2 cellular contexts compared by ENCODE assay signal in the genomic region with DNA sequence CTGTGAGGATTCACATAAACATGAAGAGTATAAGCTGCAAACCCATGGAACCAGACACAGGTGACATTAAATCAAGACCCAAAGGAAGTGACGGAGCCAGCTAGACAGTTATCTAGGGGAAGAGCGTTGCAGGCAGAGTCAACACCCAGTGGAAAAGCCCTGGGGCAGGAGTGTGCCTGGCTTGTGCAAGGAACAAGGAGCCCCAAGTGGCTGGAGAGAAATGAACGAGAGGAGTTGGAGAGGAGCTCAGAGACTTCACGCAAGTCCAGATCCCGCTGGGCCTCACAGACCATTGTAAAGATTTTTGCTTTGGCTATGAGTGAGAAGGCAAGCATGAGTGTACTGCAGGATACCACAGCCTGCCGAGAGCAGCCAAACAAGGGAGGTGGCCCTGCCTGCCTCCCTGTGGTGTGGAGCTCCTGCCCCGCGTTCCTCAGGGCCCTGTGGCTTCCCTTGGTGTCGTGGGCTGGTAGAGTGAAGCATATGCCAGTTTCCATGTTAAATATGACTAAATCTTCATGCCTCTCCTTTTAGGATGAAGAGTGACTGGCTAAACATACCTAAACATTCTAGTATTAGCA.
TF ChIP-seq lines count a peak whose summit lies in the region.

No MANE protein-coding gene starts in this region.

TF ChIP-seq in GM23338, 12 proteins besides CTCF, POLR2A, EP300 and RAD21 (continued from another document and continues in another):
- TF ChIP-seq, protein P1, sequence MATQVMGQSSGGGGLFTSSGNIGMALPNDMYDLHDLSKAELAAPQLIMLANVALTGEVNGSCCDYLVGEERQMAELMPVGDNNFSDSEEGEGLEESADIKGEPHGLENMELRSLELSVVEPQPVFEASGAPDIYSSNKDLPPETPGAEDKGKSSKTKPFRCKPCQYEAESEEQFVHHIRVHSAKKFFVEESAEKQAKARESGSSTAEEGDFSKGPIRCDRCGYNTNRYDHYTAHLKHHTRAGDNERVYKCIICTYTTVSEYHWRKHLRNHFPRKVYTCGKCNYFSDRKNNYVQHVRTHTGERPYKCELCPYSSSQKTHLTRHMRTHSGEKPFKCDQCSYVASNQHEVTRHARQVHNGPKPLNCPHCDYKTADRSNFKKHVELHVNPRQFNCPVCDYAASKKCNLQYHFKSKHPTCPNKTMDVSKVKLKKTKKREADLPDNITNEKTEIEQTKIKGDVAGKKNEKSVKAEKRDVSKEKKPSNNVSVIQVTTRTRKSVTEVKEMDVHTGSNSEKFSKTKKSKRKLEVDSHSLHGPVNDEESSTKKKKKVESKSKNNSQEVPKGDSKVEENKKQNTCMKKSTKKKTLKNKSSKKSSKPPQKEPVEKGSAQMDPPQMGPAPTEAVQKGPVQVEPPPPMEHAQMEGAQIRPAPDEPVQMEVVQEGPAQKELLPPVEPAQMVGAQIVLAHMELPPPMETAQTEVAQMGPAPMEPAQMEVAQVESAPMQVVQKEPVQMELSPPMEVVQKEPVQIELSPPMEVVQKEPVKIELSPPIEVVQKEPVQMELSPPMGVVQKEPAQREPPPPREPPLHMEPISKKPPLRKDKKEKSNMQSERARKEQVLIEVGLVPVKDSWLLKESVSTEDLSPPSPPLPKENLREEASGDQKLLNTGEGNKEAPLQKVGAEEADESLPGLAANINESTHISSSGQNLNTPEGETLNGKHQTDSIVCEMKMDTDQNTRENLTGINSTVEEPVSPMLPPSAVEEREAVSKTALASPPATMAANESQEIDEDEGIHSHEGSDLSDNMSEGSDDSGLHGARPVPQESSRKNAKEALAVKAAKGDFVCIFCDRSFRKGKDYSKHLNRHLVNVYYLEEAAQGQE (IDR thresholded peaks at IDR 0.05; ENCODE audit: unreplicated experiment): no peak
- TF ChIP-seq CREB1 (CRISPR knock-in tag; IDR thresholded peaks at IDR 0.05; ENCODE audit: low read depth): no peak
- no peak for TF ChIP-seq NANOG (IDR thresholded peaks at IDR 0.05; ENCODE audit: borderline replicate concordance)
- TF ChIP-seq ZNF114 (CRISPR knock-in tag; IDR thresholded peaks at IDR 0.05): no peak
- TF ChIP-seq POLR2AphosphoS5 (IDR thresholded peaks at IDR 0.05; ENCODE audit: low read depth): no peak
- TF ChIP-seq STAT1 (IDR thresholded peaks at IDR 0.05; ENCODE audit: unreplicated experiment): no peak
- TF ChIP-seq, protein P2, sequence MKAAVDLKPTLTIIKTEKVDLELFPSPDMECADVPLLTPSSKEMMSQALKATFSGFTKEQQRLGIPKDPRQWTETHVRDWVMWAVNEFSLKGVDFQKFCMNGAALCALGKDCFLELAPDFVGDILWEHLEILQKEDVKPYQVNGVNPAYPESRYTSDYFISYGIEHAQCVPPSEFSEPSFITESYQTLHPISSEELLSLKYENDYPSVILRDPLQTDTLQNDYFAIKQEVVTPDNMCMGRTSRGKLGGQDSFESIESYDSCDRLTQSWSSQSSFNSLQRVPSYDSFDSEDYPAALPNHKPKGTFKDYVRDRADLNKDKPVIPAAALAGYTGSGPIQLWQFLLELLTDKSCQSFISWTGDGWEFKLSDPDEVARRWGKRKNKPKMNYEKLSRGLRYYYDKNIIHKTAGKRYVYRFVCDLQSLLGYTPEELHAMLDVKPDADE (IDR thresholded peaks at IDR 0.05): no peak
- TF ChIP-seq EZH2 (IDR thresholded peaks at IDR 0.05; ENCODE audit: low read depth, unreplicated experiment): no peak
- no peak for TF ChIP-seq JUNB (IDR thresholded peaks at IDR 0.05; ENCODE audit: unreplicated experiment)

TF ChIP-seq in WTC11, 78 proteins besides CTCF, POLR2A, EP300 and RAD21 (continued from another document):
- TF ChIP-seq, protein P3, sequence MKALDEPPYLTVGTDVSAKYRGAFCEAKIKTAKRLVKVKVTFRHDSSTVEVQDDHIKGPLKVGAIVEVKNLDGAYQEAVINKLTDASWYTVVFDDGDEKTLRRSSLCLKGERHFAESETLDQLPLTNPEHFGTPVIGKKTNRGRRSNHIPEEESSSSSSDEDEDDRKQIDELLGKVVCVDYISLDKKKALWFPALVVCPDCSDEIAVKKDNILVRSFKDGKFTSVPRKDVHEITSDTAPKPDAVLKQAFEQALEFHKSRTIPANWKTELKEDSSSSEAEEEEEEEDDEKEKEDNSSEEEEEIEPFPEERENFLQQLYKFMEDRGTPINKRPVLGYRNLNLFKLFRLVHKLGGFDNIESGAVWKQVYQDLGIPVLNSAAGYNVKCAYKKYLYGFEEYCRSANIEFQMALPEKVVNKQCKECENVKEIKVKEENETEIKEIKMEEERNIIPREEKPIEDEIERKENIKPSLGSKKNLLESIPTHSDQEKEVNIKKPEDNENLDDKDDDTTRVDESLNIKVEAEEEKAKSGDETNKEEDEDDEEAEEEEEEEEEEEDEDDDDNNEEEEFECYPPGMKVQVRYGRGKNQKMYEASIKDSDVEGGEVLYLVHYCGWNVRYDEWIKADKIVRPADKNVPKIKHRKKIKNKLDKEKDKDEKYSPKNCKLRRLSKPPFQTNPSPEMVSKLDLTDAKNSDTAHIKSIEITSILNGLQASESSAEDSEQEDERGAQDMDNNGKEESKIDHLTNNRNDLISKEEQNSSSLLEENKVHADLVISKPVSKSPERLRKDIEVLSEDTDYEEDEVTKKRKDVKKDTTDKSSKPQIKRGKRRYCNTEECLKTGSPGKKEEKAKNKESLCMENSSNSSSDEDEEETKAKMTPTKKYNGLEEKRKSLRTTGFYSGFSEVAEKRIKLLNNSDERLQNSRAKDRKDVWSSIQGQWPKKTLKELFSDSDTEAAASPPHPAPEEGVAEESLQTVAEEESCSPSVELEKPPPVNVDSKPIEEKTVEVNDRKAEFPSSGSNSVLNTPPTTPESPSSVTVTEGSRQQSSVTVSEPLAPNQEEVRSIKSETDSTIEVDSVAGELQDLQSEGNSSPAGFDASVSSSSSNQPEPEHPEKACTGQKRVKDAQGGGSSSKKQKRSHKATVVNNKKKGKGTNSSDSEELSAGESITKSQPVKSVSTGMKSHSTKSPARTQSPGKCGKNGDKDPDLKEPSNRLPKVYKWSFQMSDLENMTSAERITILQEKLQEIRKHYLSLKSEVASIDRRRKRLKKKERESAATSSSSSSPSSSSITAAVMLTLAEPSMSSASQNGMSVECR (CRISPR knock-in tag; IDR thresholded peaks at IDR 0.05; ENCODE audit: borderline replicate concordance): no peak
- TF ChIP-seq, protein P4, sequence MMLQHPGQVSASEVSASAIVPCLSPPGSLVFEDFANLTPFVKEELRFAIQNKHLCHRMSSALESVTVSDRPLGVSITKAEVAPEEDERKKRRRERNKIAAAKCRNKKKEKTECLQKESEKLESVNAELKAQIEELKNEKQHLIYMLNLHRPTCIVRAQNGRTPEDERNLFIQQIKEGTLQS (CRISPR knock-in tag; conservative IDR thresholded peaks at IDR 0.05): no peak
- no peak for TF ChIP-seq CBFB (CRISPR knock-in tag; IDR thresholded peaks at IDR 0.05; ENCODE audit: low read depth)
- TF ChIP-seq, protein P5, sequence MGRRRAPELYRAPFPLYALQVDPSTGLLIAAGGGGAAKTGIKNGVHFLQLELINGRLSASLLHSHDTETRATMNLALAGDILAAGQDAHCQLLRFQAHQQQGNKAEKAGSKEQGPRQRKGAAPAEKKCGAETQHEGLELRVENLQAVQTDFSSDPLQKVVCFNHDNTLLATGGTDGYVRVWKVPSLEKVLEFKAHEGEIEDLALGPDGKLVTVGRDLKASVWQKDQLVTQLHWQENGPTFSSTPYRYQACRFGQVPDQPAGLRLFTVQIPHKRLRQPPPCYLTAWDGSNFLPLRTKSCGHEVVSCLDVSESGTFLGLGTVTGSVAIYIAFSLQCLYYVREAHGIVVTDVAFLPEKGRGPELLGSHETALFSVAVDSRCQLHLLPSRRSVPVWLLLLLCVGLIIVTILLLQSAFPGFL (CRISPR knock-in tag; IDR thresholded peaks at IDR 0.05; ENCODE audit: borderline replicate concordance): no peak
- TF ChIP-seq SMAD3 (CRISPR knock-in tag; IDR thresholded peaks at IDR 0.05; ENCODE audit: borderline replicate concordance): no peak
- TF ChIP-seq CREM (CRISPR knock-in tag; IDR thresholded peaks at IDR 0.05): no peak
- TF ChIP-seq, protein P6, sequence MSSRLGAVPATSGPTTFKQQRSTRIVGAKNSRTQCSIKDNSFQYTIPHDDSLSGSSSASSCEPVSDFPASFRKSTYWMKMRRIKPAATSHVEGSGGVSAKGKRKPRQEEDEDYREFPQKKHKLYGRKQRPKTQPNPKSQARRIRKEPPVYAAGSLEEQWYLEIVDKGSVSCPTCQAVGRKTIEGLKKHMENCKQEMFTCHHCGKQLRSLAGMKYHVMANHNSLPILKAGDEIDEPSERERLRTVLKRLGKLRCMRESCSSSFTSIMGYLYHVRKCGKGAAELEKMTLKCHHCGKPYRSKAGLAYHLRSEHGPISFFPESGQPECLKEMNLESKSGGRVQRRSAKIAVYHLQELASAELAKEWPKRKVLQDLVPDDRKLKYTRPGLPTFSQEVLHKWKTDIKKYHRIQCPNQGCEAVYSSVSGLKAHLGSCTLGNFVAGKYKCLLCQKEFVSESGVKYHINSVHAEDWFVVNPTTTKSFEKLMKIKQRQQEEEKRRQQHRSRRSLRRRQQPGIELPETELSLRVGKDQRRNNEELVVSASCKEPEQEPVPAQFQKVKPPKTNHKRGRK (CRISPR knock-in tag; IDR thresholded peaks at IDR 0.05; ENCODE audit: borderline replicate concordance): no peak
- TF ChIP-seq, protein P7, sequence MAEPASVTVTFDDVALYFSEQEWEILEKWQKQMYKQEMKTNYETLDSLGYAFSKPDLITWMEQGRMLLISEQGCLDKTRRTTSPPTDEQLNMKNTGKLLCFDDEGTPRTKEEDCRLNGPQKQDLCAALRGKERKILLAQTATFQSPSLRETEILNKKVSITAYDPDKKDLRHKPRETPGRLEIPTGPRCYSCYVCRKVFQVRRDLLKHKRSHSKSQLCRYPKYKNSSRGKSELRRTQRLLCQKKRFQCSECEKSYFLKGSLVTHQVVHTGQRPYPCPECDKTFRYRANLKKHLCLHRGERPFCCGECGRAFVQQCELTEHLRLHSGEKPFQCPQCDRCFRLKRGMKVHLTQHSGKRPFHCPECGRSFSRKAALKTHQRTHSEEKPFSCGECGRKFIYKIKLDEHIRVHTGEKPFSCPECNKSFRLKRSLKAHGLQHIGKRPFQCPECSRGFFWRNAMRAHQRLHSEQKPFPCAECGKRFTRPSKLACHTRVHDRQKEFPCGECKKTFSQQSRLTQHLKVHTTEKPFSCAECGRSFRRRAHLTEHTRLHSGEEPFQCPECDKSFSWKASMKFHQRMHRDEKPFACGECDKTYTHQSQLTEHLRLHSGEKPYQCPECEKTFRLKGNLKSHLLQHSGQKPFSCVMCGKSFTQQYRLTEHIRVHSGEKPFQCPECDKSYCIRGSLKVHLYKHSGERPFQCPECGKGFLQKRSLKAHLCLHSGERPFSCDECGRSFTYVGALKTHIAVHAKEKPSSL (CRISPR knock-in tag; conservative IDR thresholded peaks at IDR 0.05): no peak
- no peak for TF ChIP-seq ZNF232 (CRISPR knock-in tag; IDR thresholded peaks at IDR 0.05)
- TF ChIP-seq, protein P8, sequence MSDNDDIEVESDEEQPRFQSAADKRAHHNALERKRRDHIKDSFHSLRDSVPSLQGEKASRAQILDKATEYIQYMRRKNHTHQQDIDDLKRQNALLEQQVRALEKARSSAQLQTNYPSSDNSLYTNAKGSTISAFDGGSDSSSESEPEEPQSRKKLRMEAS (CRISPR knock-in tag; IDR thresholded peaks at IDR 0.05): no peak
